ENCODE assay signal across 1 cellular context in genomic region chr3:136586580-136586979, GRCh38.
TF ChIP-seq lines count a peak whose summit lies in the region.

No MANE protein-coding gene starts in this region.

TF ChIP-seq in HepG2, 621 proteins besides CTCF, POLR2A, EP300 and RAD21 (continued from another document):
- TF ChIP-seq FOXP1 (IDR thresholded peaks at IDR 0.05) = no peak
- 0 out of 2 replicates have a peak, but pooled peaks have one; percentile 12 for TF ChIP-seq FOXP1 (CRISPR knock-in tag; IDR thresholded peaks at IDR 0.05)
- 0 out of 2 replicates have a peak, but pooled peaks have one; percentile 25 for TF ChIP-seq HDAC2 (CRISPR knock-in tag; IDR thresholded peaks at IDR 0.05)
- TF ChIP-seq CEBPG (CRISPR knock-in tag; IDR thresholded peaks at IDR 0.05) = peak; percentile 65
- TF ChIP-seq FOXA3 (CRISPR knock-in tag; IDR thresholded peaks at IDR 0.05) = peak; percentile 88
- peak; percentile 94 for TF ChIP-seq TEAD3 (CRISPR knock-in tag; optimal IDR thresholded peaks at IDR 0.05; ENCODE audit: borderline replicate concordance)
- peak; percentile 69 for TF ChIP-seq ZNF644 (CRISPR knock-in tag; IDR thresholded peaks at IDR 0.05; ENCODE audit: low read depth)
- TF ChIP-seq SALL1 (CRISPR knock-in tag; IDR thresholded peaks at IDR 0.05) = peak; percentile 18; the same call in 1 of the 2 replicates
- peak; percentile 76 for TF ChIP-seq GATAD2A (CRISPR knock-in tag; IDR thresholded peaks at IDR 0.05)
- peak; percentile 34; the same call in 1 of the 2 replicates for TF ChIP-seq PATZ1 (CRISPR knock-in tag; IDR thresholded peaks at IDR 0.05)
- TF ChIP-seq ZNF33B (CRISPR knock-in tag; IDR thresholded peaks at IDR 0.05) = no peak
- 0 out of 2 replicates have a peak, but pooled peaks have one; percentile 22 for TF ChIP-seq NR2F6 (IDR thresholded peaks at IDR 0.05)
- TF ChIP-seq NR2F6 (CRISPR knock-in tag; IDR thresholded peaks at IDR 0.05) = no peak
- no peak for TF ChIP-seq FOXA1 (IDR thresholded peaks at IDR 0.05)
- peak; percentile 89 for TF ChIP-seq FOXA1 (CRISPR knock-in tag; IDR thresholded peaks at IDR 0.05)
- no peak for TF ChIP-seq CREB1 (IDR thresholded peaks at IDR 0.05)
- peak; percentile 49; the same call in 1 of the 2 replicates for TF ChIP-seq CREB1 (CRISPR knock-in tag; IDR thresholded peaks at IDR 0.05)
- TF ChIP-seq FOXK1 (CRISPR knock-in tag; IDR thresholded peaks at IDR 0.05; ENCODE audit: borderline replicate concordance, low read depth) = peak; percentile 47; the same call in 1 of the 2 replicates
- TF ChIP-seq SMC3 (IDR thresholded peaks at IDR 0.05; ENCODE audit: low read length) = no peak
- TF ChIP-seq NCOA2 (CRISPR knock-in tag; IDR thresholded peaks at IDR 0.05) = peak; percentile 69
- TF ChIP-seq SOX5 (CRISPR knock-in tag; IDR thresholded peaks at IDR 0.05; ENCODE audit: borderline replicate concordance) = no peak
- TF ChIP-seq PPARG (CRISPR knock-in tag; conservative IDR thresholded peaks at IDR 0.05) = 0 out of 2 replicates have a peak, but pooled peaks have one; percentile 5
- TF ChIP-seq, protein P1, sequence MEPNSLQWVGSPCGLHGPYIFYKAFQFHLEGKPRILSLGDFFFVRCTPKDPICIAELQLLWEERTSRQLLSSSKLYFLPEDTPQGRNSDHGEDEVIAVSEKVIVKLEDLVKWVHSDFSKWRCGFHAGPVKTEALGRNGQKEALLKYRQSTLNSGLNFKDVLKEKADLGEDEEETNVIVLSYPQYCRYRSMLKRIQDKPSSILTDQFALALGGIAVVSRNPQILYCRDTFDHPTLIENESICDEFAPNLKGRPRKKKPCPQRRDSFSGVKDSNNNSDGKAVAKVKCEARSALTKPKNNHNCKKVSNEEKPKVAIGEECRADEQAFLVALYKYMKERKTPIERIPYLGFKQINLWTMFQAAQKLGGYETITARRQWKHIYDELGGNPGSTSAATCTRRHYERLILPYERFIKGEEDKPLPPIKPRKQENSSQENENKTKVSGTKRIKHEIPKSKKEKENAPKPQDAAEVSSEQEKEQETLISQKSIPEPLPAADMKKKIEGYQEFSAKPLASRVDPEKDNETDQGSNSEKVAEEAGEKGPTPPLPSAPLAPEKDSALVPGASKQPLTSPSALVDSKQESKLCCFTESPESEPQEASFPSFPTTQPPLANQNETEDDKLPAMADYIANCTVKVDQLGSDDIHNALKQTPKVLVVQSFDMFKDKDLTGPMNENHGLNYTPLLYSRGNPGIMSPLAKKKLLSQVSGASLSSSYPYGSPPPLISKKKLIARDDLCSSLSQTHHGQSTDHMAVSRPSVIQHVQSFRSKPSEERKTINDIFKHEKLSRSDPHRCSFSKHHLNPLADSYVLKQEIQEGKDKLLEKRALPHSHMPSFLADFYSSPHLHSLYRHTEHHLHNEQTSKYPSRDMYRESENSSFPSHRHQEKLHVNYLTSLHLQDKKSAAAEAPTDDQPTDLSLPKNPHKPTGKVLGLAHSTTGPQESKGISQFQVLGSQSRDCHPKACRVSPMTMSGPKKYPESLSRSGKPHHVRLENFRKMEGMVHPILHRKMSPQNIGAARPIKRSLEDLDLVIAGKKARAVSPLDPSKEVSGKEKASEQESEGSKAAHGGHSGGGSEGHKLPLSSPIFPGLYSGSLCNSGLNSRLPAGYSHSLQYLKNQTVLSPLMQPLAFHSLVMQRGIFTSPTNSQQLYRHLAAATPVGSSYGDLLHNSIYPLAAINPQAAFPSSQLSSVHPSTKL (CRISPR knock-in tag; IDR thresholded peaks at IDR 0.05) = peak; percentile 79
- TF ChIP-seq HMG20A (CRISPR knock-in tag; IDR thresholded peaks at IDR 0.05; ENCODE audit: borderline replicate concordance) = peak; percentile 70; the same call in 1 of the 2 replicates
- TF ChIP-seq SOX6 (IDR thresholded peaks at IDR 0.05) = no peak
- TF ChIP-seq SOX6 (CRISPR knock-in tag; IDR thresholded peaks at IDR 0.05) = peak; percentile 9; the same call in 1 of the 2 replicates
- TF ChIP-seq, protein P2, sequence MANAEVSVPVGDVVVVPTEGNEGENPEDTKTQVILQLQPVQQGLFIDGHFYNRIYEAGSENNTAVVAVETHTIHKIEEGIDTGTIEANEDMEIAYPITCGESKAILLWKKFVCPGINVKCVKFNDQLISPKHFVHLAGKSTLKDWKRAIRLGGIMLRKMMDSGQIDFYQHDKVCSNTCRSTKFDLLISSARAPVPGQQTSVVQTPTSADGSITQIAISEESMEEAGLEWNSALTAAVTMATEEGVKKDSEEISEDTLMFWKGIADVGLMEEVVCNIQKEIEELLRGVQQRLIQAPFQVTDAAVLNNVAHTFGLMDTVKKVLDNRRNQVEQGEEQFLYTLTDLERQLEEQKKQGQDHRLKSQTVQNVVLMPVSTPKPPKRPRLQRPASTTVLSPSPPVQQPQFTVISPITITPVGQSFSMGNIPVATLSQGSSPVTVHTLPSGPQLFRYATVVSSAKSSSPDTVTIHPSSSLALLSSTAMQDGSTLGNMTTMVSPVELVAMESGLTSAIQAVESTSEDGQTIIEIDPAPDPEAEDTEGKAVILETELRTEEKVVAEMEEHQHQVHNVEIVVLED (CRISPR knock-in tag; IDR thresholded peaks at IDR 0.05; ENCODE audit: borderline replicate concordance) = no peak
- peak; percentile 72 for TF ChIP-seq BCL6 (CRISPR knock-in tag; IDR thresholded peaks at IDR 0.05)
- 0 out of 2 replicates have a peak, but pooled peaks have one; percentile 35 for TF ChIP-seq DNMT3B (CRISPR knock-in tag; conservative IDR thresholded peaks at IDR 0.05)
- no peak for TF ChIP-seq SOX13 (IDR thresholded peaks at IDR 0.05)
- TF ChIP-seq SOX13 (CRISPR knock-in tag; conservative IDR thresholded peaks at IDR 0.05 in 1 of 2, IDR thresholded peaks at IDR 0.05 in 1 of 2) = peak in 1 of 2 experiments; percentile 74; a peak in 2 of 4 replicates
- no peak for TF ChIP-seq THAP9 (CRISPR knock-in tag; IDR thresholded peaks at IDR 0.05; ENCODE audit: borderline replicate concordance)
- TF ChIP-seq FOSL2 (CRISPR knock-in tag; IDR thresholded peaks at IDR 0.05) = peak; percentile 6; the same call in 1 of the 2 replicates
- no peak for TF ChIP-seq TRIM24 (CRISPR knock-in tag; IDR thresholded peaks at IDR 0.05)
- peak in 1 of 2 experiments; percentile 23; a peak in 1 of 4 replicates for TF ChIP-seq KLF16 (CRISPR knock-in tag; IDR thresholded peaks at IDR 0.05)
- TF ChIP-seq RCOR2 (CRISPR knock-in tag; IDR thresholded peaks at IDR 0.05) = peak; percentile 48; the same call in 1 of the 2 replicates
- TF ChIP-seq KDM1A (CRISPR knock-in tag; IDR thresholded peaks at IDR 0.05) = 0 out of 2 replicates have a peak, but pooled peaks have one; percentile 31
